8 cellular contexts compared by ENCODE assay signal in genomic region chr14:105299654-105300541, GRCh38. TPM values are rescaled to one million over a fixed set of nuclear protein-coding genes. Genes with fewer than 3 reads are reported as not detected.
DNase-seq lines count a peak whose midpoint lies in the region; ATAC-seq and TF ChIP-seq lines count a peak whose summit lies in the region.

No MANE protein-coding gene starts in this region.

- H3K4me1 ChIP-seq in SJSA1 (replicated peaks) (peaks cover 9% of the 10 kb centered on the region; the same call in 1 of the 2 replicates), muscle layer of duodenum (ENCODE audit: control insufficient read depth in 1 of 2, insufficient read depth in 2 of 2, low read length in 2 of 2) (peaks cover 6 to 17% of the 10 kb centered on the region in 2 donors), vagina (peaks cover 30% of the 10 kb centered on the region)

- ATAC-seq in GM18519 (IDR thresholded peaks at IDR 0.05; ENCODE audit: low FRiP score, unreplicated experiment) (peak; percentile 5), HG03045 (IDR thresholded peaks at IDR 0.05; ENCODE audit: unreplicated experiment) (peak; percentile 22)

- H3K27ac ChIP-seq in 22Rv1 = peak overlapping the region; percentile 93
- peak overlapping the region; percentile 71 for H3K27ac ChIP-seq in SJSA1
- peak overlapping the region in 58 of 59 donors; percentile 70 to 98 (median 94) for H3K27ac ChIP-seq in dorsolateral prefrontal cortex
- peak overlapping the region; percentile 67 for H3K27ac ChIP-seq in muscle layer of duodenum (ENCODE audit: low read length)
- peak overlapping the region; percentile 93 for H3K27ac ChIP-seq in vagina

- no peak for TF ChIP-seq CTCF in 22Rv1 (IDR thresholded peaks at IDR 0.05)
- no peak for TF ChIP-seq CTCF in dorsolateral prefrontal cortex (IDR thresholded peaks at IDR 0.05 in 54 of 56, conservative IDR thresholded peaks at IDR 0.05 in 2 of 56; ENCODE audit: low read depth in 1 of 56, partially characterized antibody in 56 of 56)
- no peak for TF ChIP-seq CTCF in vagina (IDR thresholded peaks at IDR 0.05)

- H3K9me3 ChIP-seq in SJSA1 (replicated peaks) = peaks cover 3% of the 10 kb centered on the region; the same call in 1 of the 2 replicates
- no peaks in the 10 kb centered on the region for H3K9me3 ChIP-seq in muscle layer of duodenum (ENCODE audit: control insufficient read depth in 1 of 2, low read length in 2 of 2)
- H3K9me3 ChIP-seq in vagina = no peaks in the 10 kb centered on the region

- peak overlapping the region; percentile 97 for H3K4me3 ChIP-seq in SJSA1
- peak overlapping the region; percentile 61 to 93 (median 86) for H3K4me3 ChIP-seq in dorsolateral prefrontal cortex
- H3K4me3 ChIP-seq in muscle layer of duodenum (ENCODE audit: low read depth in 1 of 2, low read length in 2 of 2) = peak overlapping the region; percentile 73 to 85
- peak overlapping the region; percentile 70 to 97 for H3K4me3 ChIP-seq in vagina

- peak in 1 of 2 experiments; percentile 34 for DNase-seq in SJSA1 (ENCODE audit: low read depth in 1 of 2, low spot score in 2 of 2)
- DNase-seq in dorsolateral prefrontal cortex = peak in 1 of 10 donors; percentile 36
- DNase-seq in vagina (ENCODE audit: extremely low spot score in 2 of 2) = no peak
- no peak for DNase-seq in NCI-H187 treated with DMSO at 0.1 percent for 48 hours (lab: John Stamatoyannopoulos, UW)

- TF ChIP-seq POLR2A in vagina (IDR thresholded peaks at IDR 0.05) = no peak

- H3K27me3 ChIP-seq in SJSA1 (replicated peaks) (no peaks in the 10 kb centered on the region), dorsolateral prefrontal cortex (no peaks in the 10 kb centered on the region), muscle layer of duodenum (ENCODE audit: low read depth, low read length) (no peaks in the 10 kb centered on the region), vagina (no peaks in the 10 kb centered on the region)

- peaks cover 15% of the 10 kb centered on the region for H3K36me3 ChIP-seq in SJSA1
- no peaks in the 10 kb centered on the region for H3K36me3 ChIP-seq in muscle layer of duodenum (ENCODE audit: control insufficient read depth in 1 of 2, insufficient read depth in 2 of 2, low read length in 2 of 2)
- H3K36me3 ChIP-seq in vagina = no peaks in the 10 kb centered on the region

- intact Hi-C loops in dorsolateral prefrontal cortex (cut with DNase I) (no loop called here), vagina (cut with DNase I) (loop anchor here (5.0 to 10.0 kb wide), 2 partner anchors 55 to 187 kb away; partner anchors contain the start of genes BTBD6 and CRIP1)

RNA-seq across cellular contexts. Expression of gene BRF1, which starts 0.9 kb away (rescaled TPM):
- 29.9 and 35.8 TPM in 2 replicates for total RNA-seq in SJSA1 (2014; rRNA removed; shearing (Covaris generic))
- total RNA-seq in dorsolateral prefrontal cortex = 100 to 1,000 TPM in 7 of 120 experiments, 10 to 100 TPM in 113; 55.3 to 109 (median 75.5) TPM
- total RNA-seq in vagina = 64.6 TPM

RNA-seq across cellular contexts. Expression of gene PACS2, which starts 14.7 kb away (rescaled TPM):
- 17.1 and 27.3 TPM in 2 replicates for total RNA-seq in SJSA1 (2014; rRNA removed; shearing (Covaris generic))
- total RNA-seq in dorsolateral prefrontal cortex (100 to 1,000 TPM; 131 to 394 (median 200) TPM), vagina (64.8 TPM)

RNA-seq across cellular contexts. Expression of gene BTBD6, which starts 51.6 kb away (rescaled TPM):
- total RNA-seq in SJSA1 (2014; rRNA removed; shearing (Covaris generic)) = 80.3 and 80.5 TPM in 2 replicates
- total RNA-seq in dorsolateral prefrontal cortex = 10 to 100 TPM; 28.3 to 99.3 (median 59.6) TPM
- total RNA-seq in vagina = 45.9 TPM
